8 cellular contexts compared by ENCODE assay signal in genomic region chr14:75578099-75578785, GRCh38. TPM values are rescaled to one million over a fixed set of nuclear protein-coding genes. Genes with fewer than 3 reads are reported as not detected.
DNase-seq lines count a peak whose midpoint lies in the region; ATAC-seq and TF ChIP-seq lines count a peak whose summit lies in the region.

TSS of gene FLVCR2 (plus strand) at chr14:75578620. CDS start at chr14:75578973, 353 bp downstream.

- H3K36me3 Mint-ChIP-seq in CD8-positive, alpha-beta T cell: peaks cover 6% of the 10 kb centered on the region

- H3K27me3 ChIP-seq in CD8-positive, alpha-beta T cell (ENCODE audit: insufficient read depth, low read length): no peaks in the 10 kb centered on the region

- H3K9me3 Mint-ChIP-seq in CD8-positive, alpha-beta T cell: no peaks in the 10 kb centered on the region

- intact Hi-C loops in CD8-positive, alpha-beta T cell (cut with DNase I, micrococcal nuclease): no loop called here

- peak within 1 kb of the TSS; percentile 68 for H3K27ac Mint-ChIP-seq in CD8-positive, alpha-beta T cell

- H3K36me3 ChIP-seq in CD8-positive, alpha-beta T cell (ENCODE audit: insufficient read depth, low read length): no peaks in the 10 kb centered on the region

- peak; percentile 72 for ATAC-seq in CD8-positive, alpha-beta T cell
- peak; percentile 30 for ATAC-seq in GM21447 (IDR thresholded peaks at IDR 0.05; ENCODE audit: unreplicated experiment)

- H3K4me3 ChIP-seq in CD8-positive, alpha-beta T cell (ENCODE audit: low read depth, low read length): peak within 1 kb of the TSS; percentile 64
- peak within 1 kb of the TSS; percentile 44 to 56 (median 50) for H3K4me3 ChIP-seq in skin epidermis

- H3K27me3 Mint-ChIP-seq in CD8-positive, alpha-beta T cell (ENCODE audit: low read depth): no peaks in the 10 kb centered on the region

- peak within 1 kb of the TSS; percentile 91 for H3K4me3 Mint-ChIP-seq in CD8-positive, alpha-beta T cell

- TF ChIP-seq CTCF in CD8-positive, alpha-beta T cell (IDR thresholded peaks at IDR 0.05): no peak
- no peak for TF ChIP-seq CTCF in VCaP (conservative IDR thresholded peaks at IDR 0.05)

- H3K4me1 ChIP-seq in CD8-positive, alpha-beta T cell (ENCODE audit: insufficient read depth, low read length): peaks cover 10% of the 10 kb centered on the region

- H3K27ac ChIP-seq in CD8-positive, alpha-beta T cell (ENCODE audit: low read depth, low read length): no peak within 1 kb of the TSS
- H3K27ac ChIP-seq in VCaP: peak within 1 kb of the TSS; percentile 42
- peak within 1 kb of the TSS; percentile 67 for H3K27ac ChIP-seq in caudate nucleus (ENCODE audit: low read depth, low read length)
- peak within 1 kb of the TSS; percentile 14 to 80 (median 62) for H3K27ac ChIP-seq in skin epidermis

- no peaks in the 10 kb centered on the region for H3K9me3 ChIP-seq in CD8-positive, alpha-beta T cell (ENCODE audit: low read length)

- peak in 6 of 7 experiments; percentile 38 to 76 (median 48) for DNase-seq in CD8-positive, alpha-beta T cell
- DNase-seq in LHCN-M2 (ENCODE audit: low read depth): peak; percentile 77
- DNase-seq in caudate nucleus (lab: John Stamatoyannopoulos, UW): peak in 58 of 61 donors; percentile 1 to 79 (median 48)
- peak; percentile 8 for DNase-seq in inferior parietal cortex (ENCODE audit: extremely low spot score)
- no peak for DNase-seq in NCI-H146 treated with DMSO at 0.1 percent for 48 hours (lab: John Stamatoyannopoulos, UW; ENCODE audit: unreplicated experiment)

- CTCF ChIA-PET in CD8-positive, alpha-beta T cell (lab: Charles Lee): interaction anchor here (0.6 to 9.8 kb wide), 24 partner anchors 9 to 774 kb away, joined by 3 to 293 read pairs (median 5); partner anchors contain the start of genes BATF, ERG28 and TTLL5

- H3K4me1 Mint-ChIP-seq in CD8-positive, alpha-beta T cell (ENCODE audit: low read depth): peaks cover 23% of the 10 kb centered on the region

- POLR2A ChIA-PET in CD8-positive, alpha-beta T cell (lab: Charles Lee): interaction anchor here (0.6 to 1.3 kb wide), 4 partner anchors 20 to 82 kb away, joined by 3 to 7 read pairs (median 4); partner anchors contain the start of genes ERG28 and TTLL5

RNA-seq across cellular contexts. Expression of gene FLVCR2, which starts in this region (rescaled TPM):
- total RNA-seq in CD8-positive, alpha-beta T cell: 1 to 10 TPM; 1.1 to 3.1 TPM
- 23.9 and 29.8 TPM in 2 replicates for total RNA-seq in LHCN-M2 (2014; rRNA removed)
- polyA plus RNA-seq in LHCN-M2 (2012): 5.3 TPM
